10 cellular contexts compared by ENCODE assay signal in the genomic region with DNA sequence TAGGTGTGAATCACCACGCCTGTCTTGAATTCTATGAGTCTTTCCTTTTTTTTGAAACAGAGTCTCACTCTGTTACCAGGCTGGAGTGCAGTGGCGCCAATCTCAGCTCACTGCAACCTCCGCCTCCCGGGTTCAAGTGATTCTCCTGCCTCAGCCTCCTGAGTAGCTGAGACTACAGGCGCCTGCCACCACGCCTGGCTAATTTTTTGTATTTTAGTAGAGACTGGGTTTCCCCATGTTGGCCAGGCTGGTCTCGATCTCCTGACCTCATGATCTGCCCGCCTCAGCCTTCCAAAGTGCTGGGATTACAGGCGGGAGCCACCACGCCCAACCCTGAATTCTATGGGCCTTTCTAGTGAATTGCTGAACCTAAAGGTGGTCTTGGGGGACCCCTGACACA. TPM values are rescaled to one million over a fixed set of nuclear protein-coding genes. Genes with fewer than 3 reads are reported as not detected.
"Had no signal": no experiment of that assay in that cellular context is flagged by ENCODE, and none has a peak within 500 bp of the region (broad histone marks: within the 10 kb centered on the region; RNA-seq: fewer than 3 reads in every experiment).

No MANE protein-coding gene starts in this region.

RNA-seq across cellular contexts. Expression of gene OR7C2, which starts 8.1 kb away (rescaled TPM):
- total RNA-seq: OCI-LY7, PC-3, PC-9, Peyer's patch, Right ventricle myocardium inferior, Right ventricle myocardium superior, RPMI7951, SJCRH30, SJSA1, SK-MEL-5 had no signal

RNA-seq across cellular contexts. Expression of gene SLC1A6, which starts 30.3 kb away (rescaled TPM):
- total RNA-seq: OCI-LY7, Peyer's patch, Right ventricle myocardium inferior, Right ventricle myocardium superior, SJCRH30, SJSA1, SK-MEL-5 had no signal
